In the genomic region with DNA sequence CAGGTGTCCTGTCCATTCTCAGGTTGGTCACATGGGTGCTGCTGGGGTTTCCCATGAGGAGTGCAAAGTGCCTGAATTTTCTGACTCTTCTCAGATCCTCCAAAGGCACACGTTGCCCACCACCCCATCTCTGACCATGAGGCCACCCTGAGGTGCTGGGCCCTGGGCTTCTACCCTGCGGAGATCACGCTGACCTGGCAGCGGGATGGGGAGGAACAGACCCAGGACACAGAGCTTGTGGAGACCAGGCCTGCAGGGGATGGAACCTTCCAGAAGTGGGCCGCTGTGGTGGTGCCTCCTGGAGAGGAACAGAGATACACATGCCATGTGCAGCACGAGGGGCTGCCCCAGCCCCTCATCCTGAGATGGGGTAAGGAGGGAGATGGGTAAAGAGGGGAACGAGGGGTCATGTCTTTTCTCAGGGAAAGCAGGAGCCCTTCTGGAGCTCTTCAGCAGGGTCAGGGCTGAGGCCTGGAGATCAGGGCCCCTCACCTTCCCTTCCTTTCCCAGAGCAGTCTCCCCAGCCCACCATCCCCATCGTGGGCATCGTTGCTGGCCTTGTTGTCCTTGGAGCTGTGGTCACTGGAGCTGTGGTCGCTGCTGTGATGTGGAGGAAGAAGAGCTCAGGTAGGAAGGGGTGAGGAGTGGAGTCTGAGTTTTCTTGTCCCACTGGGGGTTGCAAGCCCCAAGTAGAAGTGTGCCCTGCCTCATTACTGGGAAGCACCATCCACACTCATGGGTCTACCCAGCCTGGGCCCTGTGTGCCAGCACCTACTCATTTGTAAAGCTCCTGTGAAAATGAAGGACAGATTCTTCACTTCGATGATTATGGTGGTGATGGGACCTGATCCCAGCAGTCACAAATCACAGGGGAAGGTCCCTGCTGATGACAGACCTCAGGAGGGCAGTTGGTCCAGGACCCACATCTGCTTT, we compare ENCODE assay signal across 10 cellular contexts. TPM values are rescaled to one million over a fixed set of nuclear protein-coding genes. Genes with fewer than 3 reads are reported as not detected.
DNase-seq lines count a peak whose midpoint lies in the region; ATAC-seq and TF ChIP-seq lines count a peak whose summit lies in the region.
"Had no signal": no experiment of that assay in that cellular context is flagged by ENCODE, and none has a peak within 500 bp of the region (broad histone marks: within the 10 kb centered on the region; RNA-seq: fewer than 3 reads in every experiment).

No MANE protein-coding gene starts in this region.

- peaks cover 68% of the 10 kb centered on the region for H3K4me1 Mint-ChIP-seq in activated T-cell treated with anti-CD3 and anti-CD28 coated beads, Interleukin-2, amount 50 U/mL, for 4 hours (ENCODE audit: low read depth)
- 0 out of 2 replicates have a peak, but pooled peaks cover 3% of the 10 kb centered on the region for H3K4me1 Mint-ChIP-seq in WTC11
- H3K4me1 Mint-ChIP-seq in stimulated activated naive CD8-positive, alpha-beta T cell treated with anti-CD3 and anti-CD28 coated beads, Interleukin-15, amount 100 ng/mL, for 72 hours: peaks cover 72% of the 10 kb centered on the region

- H3K27ac ChIP-seq in esophagus squamous epithelium: peak overlapping the region in 1 of 4 donors; percentile 5

- no peak overlapping the region for H3K27ac Mint-ChIP-seq in WTC11
- H3K27ac Mint-ChIP-seq in stimulated activated naive CD8-positive, alpha-beta T cell treated with anti-CD3 and anti-CD28 coated beads, Interleukin-15, amount 100 ng/mL, for 72 hours: peak overlapping the region; percentile 86 to 98

- H3K4me3 Mint-ChIP-seq in activated T-cell treated with anti-CD3 and anti-CD28 coated beads, Interleukin-2, amount 50 U/mL, for 4 hours: peak overlapping the region; percentile 96
- H3K4me3 Mint-ChIP-seq in WTC11: peak overlapping the region; percentile 76; the same call in 1 of the 2 replicates
- peak overlapping the region; percentile 94 to 97 for H3K4me3 Mint-ChIP-seq in stimulated activated naive CD8-positive, alpha-beta T cell treated with anti-CD3 and anti-CD28 coated beads, Interleukin-15, amount 100 ng/mL, for 72 hours

- H3K27me3 ChIP-seq in esophagus squamous epithelium: no peaks in the 10 kb centered on the region
- H3K27me3 ChIP-seq: sigmoid colon had no signal

- no peaks in the 10 kb centered on the region for H3K27me3 Mint-ChIP-seq in activated T-cell treated with anti-CD3 and anti-CD28 coated beads, Interleukin-2, amount 50 U/mL, for 4 hours (ENCODE audit: low read depth)
- H3K27me3 Mint-ChIP-seq in WTC11 (ENCODE audit: low read depth): peaks cover 87% of the 10 kb centered on the region
- no peaks in the 10 kb centered on the region for H3K27me3 Mint-ChIP-seq in stimulated activated naive CD8-positive, alpha-beta T cell treated with anti-CD3 and anti-CD28 coated beads, Interleukin-15, amount 100 ng/mL, for 72 hours

- TF ChIP-seq CTCF in WTC11 (IDR thresholded peaks at IDR 0.05) (no peak), esophagus squamous epithelium (IDR thresholded peaks at IDR 0.05) (no peak)

- H3K9me3 Mint-ChIP-seq in activated T-cell treated with anti-CD3 and anti-CD28 coated beads, Interleukin-2, amount 50 U/mL, for 4 hours: no peaks in the 10 kb centered on the region
- H3K9me3 Mint-ChIP-seq in WTC11: no peaks in the 10 kb centered on the region
- no peaks in the 10 kb centered on the region for H3K9me3 Mint-ChIP-seq in stimulated activated naive CD8-positive, alpha-beta T cell treated with anti-CD3 and anti-CD28 coated beads, Interleukin-15, amount 100 ng/mL, for 72 hours

- CTCF ChIA-PET in WTC11 (lab: Charles Lee): interaction anchor here (0.5 to 1.2 kb wide), 4 partner anchors 13 to 77 kb away, joined by 3 to 5 read pairs (median 3); no protein-coding TSS in a partner anchor

- no peaks in the 10 kb centered on the region for H3K9me3 ChIP-seq in esophagus squamous epithelium
- H3K9me3 ChIP-seq: sigmoid colon had no signal

- 80 to 81% methylated on average over 1 to 3 of the region's 11 CpGs for WGBS in esophagus squamous epithelium, 2 donors

- POLR2A ChIA-PET in WTC11 (lab: Charles Lee): no interaction called here

- no peak for DNase-seq in activated T-cell treated with anti-CD3 and anti-CD28 coated beads, Interleukin-2, amount 50 U/mL, for 4 hours
- no peak for DNase-seq in activated T-cell treated with anti-CD3 and anti-CD28 coated beads, Interleukin-2, amount 50 U/mL, for 48 hours
- DNase-seq in WTC11 (ENCODE audit: low spot score): no peak
- no peak for DNase-seq in esophagus squamous epithelium (lab: John Stamatoyannopoulos, UW)
- DNase-seq in stimulated activated naive CD8-positive, alpha-beta T cell treated with anti-CD3 and anti-CD28 coated beads, Interleukin-15, amount 100 ng/mL, for 72 hours: no peak
- DNase-seq in DMS114 treated with DMSO at 0.1 percent for 48 hours (lab: John Stamatoyannopoulos, UW; ENCODE audit: unreplicated experiment): no peak
- no peak for DNase-seq in cerebellar cortex (ENCODE audit: low spot score)
- DNase-seq: midbrain, sigmoid colon had no signal

- TF ChIP-seq POLR2A in esophagus squamous epithelium (IDR thresholded peaks at IDR 0.05): no peak

- H3K4me1 ChIP-seq in esophagus squamous epithelium: peaks cover 10 to 33% (median 16%) of the 10 kb centered on the region in 3 donors

- H3K36me3 ChIP-seq in esophagus squamous epithelium: peaks cover 0 to 33% (median 13%) of the 10 kb centered on the region in 3 donors

- ATAC-seq in activated T-cell treated with anti-CD3 and anti-CD28 coated beads, Interleukin-2, amount 50 U/mL, for 4 hours: no peak
- ATAC-seq in WTC11: no peak
- no peak for ATAC-seq in stimulated activated naive CD8-positive, alpha-beta T cell treated with anti-CD3 and anti-CD28 coated beads, Interleukin-15, amount 100 ng/mL, for 72 hours
- ATAC-seq in HG02678 (IDR thresholded peaks at IDR 0.05; ENCODE audit: unreplicated experiment): no peak

- H3K4me3 ChIP-seq in esophagus squamous epithelium: peak overlapping the region in 3 of 4 donors; percentile 71 to 98 (median 89)

- H3K36me3 Mint-ChIP-seq in activated T-cell treated with anti-CD3 and anti-CD28 coated beads, Interleukin-2, amount 50 U/mL, for 4 hours (ENCODE audit: insufficient read depth): peaks cover 40% of the 10 kb centered on the region
- H3K36me3 Mint-ChIP-seq in WTC11: no peaks in the 10 kb centered on the region; the same call in 1 of the 2 replicates

- intact Hi-C loops in esophagus squamous epithelium (cut with DNase I): no loop called here

TF ChIP-seq in WTC11, 78 proteins besides CTCF, POLR2A, EP300 and RAD21:
- TF ChIP-seq SMAD4 (CRISPR knock-in tag; IDR thresholded peaks at IDR 0.05) (no peak), ZNF317 (CRISPR knock-in tag; IDR thresholded peaks at IDR 0.05; ENCODE audit: borderline replicate concordance, low read depth) (no peak), GABPB1 (CRISPR knock-in tag; IDR thresholded peaks at IDR 0.05) (no peak)

RNA-seq across cellular contexts. Expression of a gene that starts 2.0 kb away (rescaled TPM):
- total RNA-seq in activated T-cell treated with anti-CD3 and anti-CD28 coated beads, Interleukin-2, amount 50 U/mL, for 4 hours: 100 to 1,000 TPM; 185 to 341 (median 228) TPM
- total RNA-seq in WTC11 (2021) (7.5 to 11.8 TPM (median 11.2 TPM) in 3 replicates), esophagus squamous epithelium (10 to 100 TPM in 3 of 4 donors, 1 to 10 TPM in 1; 8.7 to 56.1 (median 31.0) TPM)

RNA-seq across cellular contexts. Expression of a gene that starts 44.3 kb away (rescaled TPM):
- total RNA-seq in activated T-cell treated with anti-CD3 and anti-CD28 coated beads, Interleukin-2, amount 50 U/mL, for 4 hours: not detected
- total RNA-seq in WTC11 (2021) (6.0 to 6.4 TPM (median 6.2 TPM) in 3 replicates), esophagus squamous epithelium (1 to 10 TPM in 1 of 4 donors, not detected in 3; 2.4 TPM)
- total RNA-seq: sigmoid colon had no signal
